Comparison of ENCODE assay signal across 10 cellular contexts in the genomic region with DNA sequence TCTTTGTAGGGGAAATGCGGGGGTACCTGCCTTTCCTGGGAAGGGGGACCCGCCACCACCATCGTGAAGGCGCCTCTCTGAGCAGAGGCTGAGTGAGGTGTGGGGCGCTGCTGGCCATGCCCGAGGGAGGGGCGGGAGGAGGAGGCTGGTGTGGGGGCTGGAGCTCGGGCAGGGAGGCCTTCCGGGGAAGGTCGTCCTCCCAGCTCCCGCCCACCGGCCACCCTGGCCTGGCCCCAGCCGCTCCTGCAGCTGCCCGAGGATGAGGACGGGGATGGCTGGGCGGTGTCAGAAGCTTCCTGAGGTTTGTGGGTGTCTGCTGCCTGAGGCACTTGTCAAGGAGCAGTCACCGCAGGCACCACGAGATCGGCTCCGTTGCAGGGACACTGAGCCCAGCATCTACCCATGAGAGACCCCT. TPM values are rescaled to one million over a fixed set of nuclear protein-coding genes. Genes with fewer than 3 reads are reported as not detected.
DNase-seq lines count a peak whose midpoint lies in the region; ATAC-seq and TF ChIP-seq lines count a peak whose summit lies in the region.
"Had no signal": no experiment of that assay in that cellular context is flagged by ENCODE, and none has a peak within 500 bp of the region (broad histone marks: within the 10 kb centered on the region; RNA-seq: fewer than 3 reads in every experiment).

No MANE protein-coding gene starts in this region.

- peak overlapping the region; percentile 82 to 99 (median 96) for H3K4me2 ChIP-seq in BLaER1 treated with 17β-estradiol and CSF1 and Interleukin-3, amounts not matched to agents 10 nM and 100 nM
- peak overlapping the region; percentile 11 for H3K4me2 ChIP-seq in neuronal stem cell (ENCODE audit: insufficient read depth, low read length, poor library complexity, severe bottlenecking)

- peak overlapping the region; percentile 90 for H2AK5ac ChIP-seq in neuronal stem cell (ENCODE audit: low read depth, low read length)

- peak overlapping the region; percentile 83 for H3K23ac ChIP-seq in neuronal stem cell (ENCODE audit: low read depth, low read length, poor library complexity)

- no peak overlapping the region for H4K8ac ChIP-seq in neuronal stem cell (ENCODE audit: low read depth, low read length)

- peaks cover 0 to 29% (median 13%) of the 10 kb centered on the region in 11 experiments; a peak in 17 of 22 replicates for H3K36me3 ChIP-seq in BLaER1 treated with 17β-estradiol and CSF1 and Interleukin-3, amounts not matched to agents 10 nM and 100 nM
- H3K36me3 ChIP-seq in Peyer's patch (peaks cover 0 to 24% (median 0%) of the 10 kb centered on the region in 3 donors), cardiac muscle cell (peaks cover 10% of the 10 kb centered on the region), neuronal stem cell (replicated peaks in 1 of 2; ENCODE audit: control insufficient read depth in 2 of 2, insufficient read depth in 2 of 2, low read length in 2 of 2) (peaks cover 0 to 20% of the 10 kb centered on the region in 2 donors), tibial artery (peaks cover 14 to 29% (median 25%) of the 10 kb centered on the region in 3 donors)

- WGBS in neuronal stem cell (ENCODE audit: extremely low coverage in 2 of 2, insufficient read length in 2 of 2, insufficient replicate concordance in 1 of 2), 2 donors = no CpG with 5 or more reads among the region's 20 CpGs

- TF ChIP-seq POLR2A in Peyer's patch (IDR thresholded peaks at IDR 0.05) = no peak

- H3K27ac ChIP-seq in BLaER1 treated with 17β-estradiol and CSF1 and Interleukin-3, amounts not matched to agents 10 nM and 100 nM = peak overlapping the region; percentile 46 to 82 (median 75); a peak in 21 of 22 replicates
- H3K27ac ChIP-seq in Peyer's patch (peak overlapping the region; percentile 57 to 91 (median 86)), cardiac muscle cell (peak overlapping the region; percentile 27), neuronal stem cell (replicated peaks; ENCODE audit: low read length) (no peak overlapping the region), tibial artery (peak overlapping the region in 1 of 2 donors; percentile 28)

- peak overlapping the region; percentile 0 to 54 (median 34); a peak in 17 of 20 replicates for H3K4me3 ChIP-seq in BLaER1 treated with 17β-estradiol and CSF1 and Interleukin-3, amounts not matched to agents 10 nM and 100 nM
- H3K4me3 ChIP-seq in Peyer's patch (peak overlapping the region in 3 of 4 donors; percentile 12 to 44 (median 29)), cardiac muscle cell (no peak overlapping the region), neuronal stem cell (ENCODE audit: low read length in 2 of 2) (no peak overlapping the region), tibial artery (no peak overlapping the region)

- TF ChIP-seq CTCF in Peyer's patch (IDR thresholded peaks at IDR 0.05) (no peak), cardiac muscle cell (IDR thresholded peaks at IDR 0.05; ENCODE audit: low read depth, low read length) (no peak), tibial artery (IDR thresholded peaks at IDR 0.05) (no peak)

- H2BK5ac ChIP-seq in neuronal stem cell (ENCODE audit: low read length) = peak overlapping the region; percentile 19

- no peak overlapping the region for H2AFZ ChIP-seq in neuronal stem cell (ENCODE audit: low read length)

- H3K9ac ChIP-seq in BLaER1 treated with 17β-estradiol and CSF1 and Interleukin-3, amounts not matched to agents 10 nM and 100 nM = peak overlapping the region; percentile 57 to 80 (median 68)
- H3K9ac ChIP-seq in neuronal stem cell (ENCODE audit: low read depth, low read length, poor library complexity) = peak overlapping the region; percentile 9

- H3K27me3 ChIP-seq in BLaER1 treated with 17β-estradiol and CSF1 and Interleukin-3, amounts not matched to agents 10 nM and 100 nM = 0 out of 22 replicates have a peak, but pooled peaks cover 0 to 6% (median 0%) of the 10 kb centered on the region in 11 experiments
- H3K27me3 ChIP-seq in Peyer's patch = no peaks in the 10 kb centered on the region
- no peaks in the 10 kb centered on the region for H3K27me3 ChIP-seq in cardiac muscle cell
- no peaks in the 10 kb centered on the region for H3K27me3 ChIP-seq in neuronal stem cell (ENCODE audit: control insufficient read depth in 3 of 3, insufficient read depth in 3 of 3, low read depth in 1 of 3, low read length in 3 of 3)
- H3K27me3 ChIP-seq in tibial artery = no peaks in the 10 kb centered on the region

- intact Hi-C loops in tibial artery (cut with DNase I; ENCODE audit: low total_unique reads) = no loop called here

- DNase-seq in Peyer's patch (peak in 2 of 3 donors; percentile 69 to 74), cardiac muscle cell (ENCODE audit: low read depth in 1 of 2, low spot score in 1 of 2) (no peak), neuronal stem cell (ENCODE audit: low spot score) (no peak), tibial artery (no peak), NCI-H1105 treated with DMSO at 0.1 percent for 48 hours (lab: John Stamatoyannopoulos, UW) (no peak), NCI-H1092 (lab: John Stamatoyannopoulos, UW) (no peak)
- DNase-seq: DND-41, T-helper 2 cell had no signal

- H3K18ac ChIP-seq in neuronal stem cell (ENCODE audit: low read length) = peak overlapping the region; percentile 61

- H2BK15ac ChIP-seq in neuronal stem cell (ENCODE audit: low read length) = peak overlapping the region; percentile 89

- peaks cover 0 to 77% (median 9%) of the 10 kb centered on the region in 11 experiments; a peak in 11 of 22 replicates for H4K20me1 ChIP-seq in BLaER1 treated with 17β-estradiol and CSF1 and Interleukin-3, amounts not matched to agents 10 nM and 100 nM

- ATAC-seq in HG02623 (IDR thresholded peaks at IDR 0.05; ENCODE audit: unreplicated experiment) = no peak

- H3K4ac ChIP-seq in neuronal stem cell (ENCODE audit: low read length) = no peak overlapping the region

- H3K79me1 ChIP-seq in neuronal stem cell (ENCODE audit: low read depth, low read length) = peaks cover 2% of the 10 kb centered on the region

- H3K9me3 ChIP-seq in BLaER1 treated with 17β-estradiol and CSF1 and Interleukin-3, amounts not matched to agents 10 nM and 100 nM (replicated peaks in 1 of 11) = no peaks in the 10 kb centered on the region
- H3K9me3 ChIP-seq in Peyer's patch (no peaks in the 10 kb centered on the region), cardiac muscle cell (ENCODE audit: low read depth) (no peaks in the 10 kb centered on the region), neuronal stem cell (replicated peaks in 1 of 2; ENCODE audit: control insufficient read depth in 2 of 2, insufficient read depth in 1 of 2, low read depth in 1 of 2, low read length in 2 of 2) (peaks cover 0 to 1% of the 10 kb centered on the region in 2 donors), tibial artery (no peaks in the 10 kb centered on the region)

- H3K14ac ChIP-seq in neuronal stem cell (ENCODE audit: low read length) = no peak overlapping the region

- no peak overlapping the region for H4K91ac ChIP-seq in neuronal stem cell (ENCODE audit: low read depth, low read length, poor library complexity)

- H3K4me1 ChIP-seq in BLaER1 treated with 17β-estradiol and CSF1 and Interleukin-3, amounts not matched to agents 10 nM and 100 nM = peaks cover 73 to 94% (median 85%) of the 10 kb centered on the region in 10 experiments
- peaks cover 12 to 51% (median 17%) of the 10 kb centered on the region in 4 donors for H3K4me1 ChIP-seq in Peyer's patch
- H3K4me1 ChIP-seq in cardiac muscle cell (ENCODE audit: low read depth) = peaks cover 29% of the 10 kb centered on the region
- peaks cover 6 to 13% of the 10 kb centered on the region in 2 donors for H3K4me1 ChIP-seq in neuronal stem cell (ENCODE audit: control insufficient read depth in 2 of 2, insufficient read depth in 1 of 2, low read depth in 1 of 2, low read length in 2 of 2)
- peaks cover 0 to 52% (median 14%) of the 10 kb centered on the region in 4 donors for H3K4me1 ChIP-seq in tibial artery

- no peak overlapping the region for H2BK120ac ChIP-seq in neuronal stem cell (ENCODE audit: low read depth, low read length)

- H2BK12ac ChIP-seq in neuronal stem cell (ENCODE audit: low read length) = no peak overlapping the region

RNA-seq across cellular contexts. Expression of a gene that starts 11.4 kb away (rescaled TPM):
- 10 to 100 TPM; 11.4 to 19.2 (median 15.1) TPM for total RNA-seq in Peyer's patch
- total RNA-seq in cardiac muscle cell = 28.3 and 35.7 TPM in 2 replicates
- polyA plus RNA-seq in cardiac muscle cell = 11.7 and 11.8 TPM in 2 replicates
- 2.1 TPM for polyA plus RNA-seq in neuronal stem cell (2013, experiment 1 of 2)
- 2.0 TPM for polyA plus RNA-seq in neuronal stem cell (2013, experiment 2 of 2)

Comparison
In these comparisons a context has a peak if more than half of its experiments do, and no peak if none do; other contexts are left out.
1. H3K4me3 ChIP-seq: peak in BLaER1 treated with 17β-estradiol and CSF1 and Interleukin-3, amounts not matched to agents 10 nM and 100 nM (10 of 10) and Peyer's patch (3 of 4); none in cardiac muscle cell (single experiment), neuronal stem cell (0 of 2) and tibial artery (0 of 2).
2. DNase-seq: peak in Peyer's patch (2 of 3); none in cardiac muscle cell (0 of 2), neuronal stem cell (single experiment), tibial artery (0 of 2), NCI-H1105 treated with DMSO at 0.1 percent for 48 hours (single experiment) and NCI-H1092 (single experiment).